Comparison of ENCODE assay signal across 20 cellular contexts in the genomic region with DNA sequence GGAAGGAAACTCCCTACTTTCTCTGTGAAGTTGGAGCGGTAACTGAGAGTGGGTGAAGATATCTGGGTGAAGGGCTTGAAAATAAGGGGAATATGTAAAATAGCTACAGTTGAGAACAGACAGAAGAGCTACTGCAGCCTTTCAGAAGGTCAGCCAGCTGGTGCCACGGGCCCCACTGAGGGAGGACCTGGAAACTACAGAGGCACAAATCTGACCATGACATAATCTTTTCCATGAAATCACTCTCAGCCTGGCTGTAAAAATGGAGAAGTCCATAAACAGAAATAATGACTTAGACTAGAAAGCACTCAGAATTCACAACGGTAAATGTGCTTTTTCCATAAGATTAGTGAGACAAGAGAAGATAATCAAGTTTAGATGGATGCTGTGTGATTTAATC. TPM values are rescaled to one million over a fixed set of nuclear protein-coding genes. Genes with fewer than 3 reads are reported as not detected.
DNase-seq lines count a peak whose midpoint lies in the region; ATAC-seq and TF ChIP-seq lines count a peak whose summit lies in the region.
"Had no signal": no experiment of that assay in that cellular context is flagged by ENCODE, and none has a peak within 500 bp of the region (broad histone marks: within the 10 kb centered on the region; RNA-seq: fewer than 3 reads in every experiment).

No MANE protein-coding gene starts in this region.

- TF ChIP-seq CTCF in HFFc6 (IDR thresholded peaks at IDR 0.05) (no peak), fibroblast of pulmonary artery (IDR thresholded peaks at IDR 0.05; ENCODE audit: low read length, missing control alignments) (no peak), uterus (IDR thresholded peaks at IDR 0.05) (no peak)

- H3K4me1 Mint-ChIP-seq in HFFc6 (ENCODE audit: low read depth) = peaks cover 32% of the 10 kb centered on the region
- no peaks in the 10 kb centered on the region for H3K4me1 Mint-ChIP-seq in stimulated activated memory B cell treated with anti-CD40 and anti-IgM and Interleukin-4, amounts not matched to agents 10 μg/mL and 1 μg/mL and 100 μg/mL, for 72 hours

- no peak for DNase-seq in HFFc6
- peak; percentile 52 for DNase-seq in OCI-M1 (lab: John Stamatoyannopoulos, UW)
- DNase-seq in fibroblast of pulmonary artery (ENCODE audit: low read depth) = peak; percentile 42
- no peak for DNase-seq in uterus
- DNase-seq in SW 1271 (lab: John Stamatoyannopoulos, UW) = no peak
- DNase-seq: activated effector memory CD4-positive, alpha-beta T cell treated with anti-CD3 and anti-CD28 coated beads, Interleukin-2, amount 50 U/mL, for 16 hours; BE2C; cortex of kidney; GDM1; HCEC 1CT; islet precursor cell; MM.1S; NCI-H524; occipital lobe; stimulated activated CD4-positive, alpha-beta T cell treated with anti-CD3 and anti-CD28 coated beads, Interleukin-4, amount 100 ng/mL, for 1 hour; stimulated activated CD8-positive, alpha-beta memory T cell treated with anti-CD3 and anti-CD28 coated beads, Interleukin-4, amount 100 ng/mL, for 48 hours had no signal

- intact Hi-C loops in uterus (cut with DNase I; ENCODE audit: low total_unique reads) = no loop called here

- peak overlapping the region; percentile 25 for H3K27ac Mint-ChIP-seq in HFFc6
- no peak overlapping the region for H3K27ac Mint-ChIP-seq in stimulated activated memory B cell treated with anti-CD40 and anti-IgM and Interleukin-4, amounts not matched to agents 10 μg/mL and 1 μg/mL and 100 μg/mL, for 72 hours

- H3K27me3 ChIP-seq in uterus = no peaks in the 10 kb centered on the region
- H3K27me3 ChIP-seq: BE2C, esophagus muscularis mucosa had no signal

- H3K4me3 ChIP-seq in fibroblast of pulmonary artery (replicated peaks; ENCODE audit: low read depth, low read length) = no peak overlapping the region
- H3K4me3 ChIP-seq in uterus = no peak overlapping the region
- H3K4me3 ChIP-seq: esophagus muscularis mucosa, SK-N-MC had no signal

- no peaks in the 10 kb centered on the region for H3K36me3 ChIP-seq in uterus

- peak; percentile 39 for ATAC-seq in stimulated activated memory B cell treated with anti-CD40 and anti-IgM and Interleukin-4, amounts not matched to agents 10 μg/mL and 1 μg/mL and 100 μg/mL, for 72 hours
- ATAC-seq in HG03039 (IDR thresholded peaks at IDR 0.05; ENCODE audit: unreplicated experiment) = no peak

- no peak overlapping the region for H3K4me3 Mint-ChIP-seq in HFFc6
- no peak overlapping the region for H3K4me3 Mint-ChIP-seq in stimulated activated memory B cell treated with anti-CD40 and anti-IgM and Interleukin-4, amounts not matched to agents 10 μg/mL and 1 μg/mL and 100 μg/mL, for 72 hours

- TF ChIP-seq POLR2A in uterus (IDR thresholded peaks at IDR 0.05) = no peak

- H3K36me3 Mint-ChIP-seq in HFFc6 (ENCODE audit: low read depth) = peaks cover 44% of the 10 kb centered on the region
- peaks cover 5% of the 10 kb centered on the region for H3K36me3 Mint-ChIP-seq in stimulated activated memory B cell treated with anti-CD40 and anti-IgM and Interleukin-4, amounts not matched to agents 10 μg/mL and 1 μg/mL and 100 μg/mL, for 72 hours

- H3K4me1 ChIP-seq in uterus = no peaks in the 10 kb centered on the region
- H3K4me1 ChIP-seq: esophagus muscularis mucosa had no signal

- no peaks in the 10 kb centered on the region for H3K9me3 Mint-ChIP-seq in HFFc6
- no peaks in the 10 kb centered on the region for H3K9me3 Mint-ChIP-seq in stimulated activated memory B cell treated with anti-CD40 and anti-IgM and Interleukin-4, amounts not matched to agents 10 μg/mL and 1 μg/mL and 100 μg/mL, for 72 hours

- H3K9me3 ChIP-seq in uterus = no peaks in the 10 kb centered on the region
- H3K9me3 ChIP-seq: BE2C, esophagus muscularis mucosa had no signal

- peaks cover 2% of the 10 kb centered on the region for H3K27me3 Mint-ChIP-seq in HFFc6 (ENCODE audit: insufficient read depth)
- H3K27me3 Mint-ChIP-seq in stimulated activated memory B cell treated with anti-CD40 and anti-IgM and Interleukin-4, amounts not matched to agents 10 μg/mL and 1 μg/mL and 100 μg/mL, for 72 hours = no peaks in the 10 kb centered on the region

- no peak overlapping the region for H3K27ac ChIP-seq in uterus
- H3K27ac ChIP-seq: esophagus muscularis mucosa, SK-N-MC had no signal

RNA-seq across cellular contexts. Expression of a gene that starts 46.4 kb away (rescaled TPM):
- not detected for total RNA-seq in HFFc6 (2021; fragmentation: NEBNext Ultra II Directional; extraction: Animal tissue kit (Norgen Biotek cat#: 25700))
- 10 to 100 TPM in 2 of 4 donors, 1 to 10 TPM in 2; 1.8 to 14.9 (median 9.6) TPM for total RNA-seq in uterus

Comparison
In these comparisons a context has a peak if more than half of its experiments do, and no peak if none do; other contexts are left out.
1. DNase-seq: peak in OCI-M1 (single experiment) and fibroblast of pulmonary artery (single experiment); none in HFFc6 (single experiment), uterus (0 of 2) and SW 1271 (0 of 2).